31 cellular contexts compared by ENCODE assay signal in genomic region chr5:180251141-180251540, GRCh38. TPM values are rescaled to one million over a fixed set of nuclear protein-coding genes. Genes with fewer than 3 reads are reported as not detected.
"Had no signal": no experiment of that assay in that cellular context is flagged by ENCODE, and none has a peak within 500 bp of the region (broad histone marks: within the 10 kb centered on the region; RNA-seq: fewer than 3 reads in every experiment).

No MANE protein-coding gene starts in this region.

- H3K27ac Mint-ChIP-seq: activated B cell treated with CpG ODN at 0.5 μM for 24 hours; activated CD4-positive, alpha-beta T cell treated with anti-CD3 and anti-CD28 coated beads for 36 hours; activated naive CD8-positive, alpha-beta T cell treated with anti-CD3 and anti-CD28 coated beads, Interleukin-2, amount 10 ng/mL, durations not matched to agents 7 days and 5 days; activated T-cell treated with anti-CD3 and anti-CD28 coated beads, Interleukin-2, amount 50 U/mL, for 24 hours; activated T-helper 2 cell treated with anti-CD3 and anti-CD28 coated beads, Interferon-gamma antibody, Interleukin-2, Interleukin-4, amounts not matched to agents 10 μg/mL and 5 μg/mL and 100 μg/mL, durations not matched to agents 14 hours and 24 hours and 36 hours; effector memory CD8-positive, alpha-beta T cell; memory B cell; natural killer cell treated with Interleukin-12 subunit alpha and Interleukin-12 subunit beta and Interleukin-15 and Interleukin-18, amount 100 ng/mL, for 72 hours; T-helper 17 cell had no signal

- ATAC-seq: activated CD4-positive, alpha-beta T cell treated with anti-CD3 and anti-CD28 coated beads for 36 hours; body of pancreas; effector memory CD8-positive, alpha-beta T cell; gastroesophageal sphincter; natural killer cell treated with Interleukin-12 subunit alpha and Interleukin-12 subunit beta and Interleukin-15 and Interleukin-18, amount 100 ng/mL, for 72 hours; T-helper 17 cell had no signal

- H3K27ac ChIP-seq: body of pancreas, esophagus muscularis mucosa, gastroesophageal sphincter, neutrophil, parathyroid adenoma, sigmoid colon, upper lobe of left lung had no signal

- H3K4me3 ChIP-seq: body of pancreas, esophagus muscularis mucosa, gastroesophageal sphincter, sigmoid colon, smooth muscle cell, upper lobe of left lung had no signal

- H3K27me3 ChIP-seq: body of pancreas, esophagus muscularis mucosa, gastroesophageal sphincter, neutrophil, sigmoid colon, upper lobe of left lung had no signal

- H3K27me3 Mint-ChIP-seq: activated B cell treated with CpG ODN at 0.5 μM for 24 hours; activated CD4-positive, alpha-beta T cell treated with anti-CD3 and anti-CD28 coated beads for 36 hours; activated naive CD8-positive, alpha-beta T cell treated with anti-CD3 and anti-CD28 coated beads, Interleukin-2, amount 10 ng/mL, durations not matched to agents 7 days and 5 days; activated T-cell treated with anti-CD3 and anti-CD28 coated beads, Interleukin-2, amount 50 U/mL, for 24 hours; effector memory CD8-positive, alpha-beta T cell; memory B cell; natural killer cell treated with Interleukin-12 subunit alpha and Interleukin-12 subunit beta and Interleukin-15 and Interleukin-18, amount 100 ng/mL, for 72 hours; T-helper 17 cell had no signal

- H3K4me3 Mint-ChIP-seq: activated B cell treated with CpG ODN at 0.5 μM for 24 hours; activated CD4-positive, alpha-beta T cell treated with anti-CD3 and anti-CD28 coated beads for 36 hours; activated naive CD8-positive, alpha-beta T cell treated with anti-CD3 and anti-CD28 coated beads, Interleukin-2, amount 10 ng/mL, durations not matched to agents 7 days and 5 days; activated T-cell treated with anti-CD3 and anti-CD28 coated beads, Interleukin-2, amount 50 U/mL, for 24 hours; effector memory CD8-positive, alpha-beta T cell; memory B cell; natural killer cell treated with Interleukin-12 subunit alpha and Interleukin-12 subunit beta and Interleukin-15 and Interleukin-18, amount 100 ng/mL, for 72 hours; T-helper 17 cell had no signal

- H3K9ac ChIP-seq: parathyroid adenoma had no signal

- H3K4me1 Mint-ChIP-seq: activated B cell treated with CpG ODN at 0.5 μM for 24 hours; activated CD4-positive, alpha-beta T cell treated with anti-CD3 and anti-CD28 coated beads for 36 hours; activated naive CD8-positive, alpha-beta T cell treated with anti-CD3 and anti-CD28 coated beads, Interleukin-2, amount 10 ng/mL, durations not matched to agents 7 days and 5 days; memory B cell; T-helper 17 cell had no signal

- DNase-seq: activated B cell treated with CpG ODN at 0.5 μM for 24 hours; activated CD4-positive, alpha-beta T cell treated with anti-CD3 and anti-CD28 coated beads for 36 hours; activated CD4-positive, alpha-beta T cell treated with anti-CD3 and anti-CD28 coated beads, Interleukin-2, amount 50 U/mL, for 4 hours; activated CD8-positive, alpha-beta memory T cell treated with anti-CD3 and anti-CD28 coated beads for 24 hours; activated CD8-positive, alpha-beta memory T cell treated with anti-CD3 and anti-CD28 coated beads, Interleukin-2, amount 50 U/mL, for 4 hours; activated naive CD4-positive, alpha-beta T cell; activated naive CD8-positive, alpha-beta T cell treated with anti-CD3 and anti-CD28 coated beads, Interleukin-2, amount 10 ng/mL, durations not matched to agents 7 days and 5 days; activated T-cell treated with anti-CD3 and anti-CD28 coated beads, Interleukin-2, amount 50 U/mL, for 24 hours; body of pancreas; effector memory CD8-positive, alpha-beta T cell; head of caudate nucleus; hypothalamus; left cardiac atrium; sigmoid colon; stimulated activated CD4-positive, alpha-beta T cell treated with anti-CD3 and anti-CD28 coated beads, Interleukin-2, amount 100 ng/mL, for 48 hours; stimulated activated CD8-positive, alpha-beta memory T cell treated with anti-CD3 and anti-CD28 coated beads, Interleukin-4, amount 100 ng/mL, for 48 hours; stimulated activated naive CD4-positive, alpha-beta T cell; SW 1271; T-helper 17 cell; upper lobe of left lung had no signal

- FAIRE-seq: colon, islet of Langerhans had no signal

- H3K4me1 ChIP-seq: body of pancreas, esophagus muscularis mucosa, gastroesophageal sphincter, parathyroid adenoma, sigmoid colon, upper lobe of left lung had no signal

RNA-seq across cellular contexts. Expression of gene RASGEF1C, which starts 42.1 kb away (rescaled TPM):
- total RNA-seq: activated B cell treated with CpG ODN at 0.5 μM for 24 hours; activated CD4-positive, alpha-beta T cell treated with anti-CD3 and anti-CD28 coated beads for 36 hours; activated naive CD8-positive, alpha-beta T cell treated with anti-CD3 and anti-CD28 coated beads, Interleukin-2, amount 10 ng/mL, durations not matched to agents 7 days and 5 days; activated T-helper 2 cell treated with anti-CD3 and anti-CD28 coated beads, Interferon-gamma antibody, Interleukin-2, Interleukin-4, amounts not matched to agents 10 μg/mL and 5 μg/mL and 100 μg/mL, durations not matched to agents 14 hours and 24 hours and 36 hours; body of pancreas; dermis microvascular lymphatic vessel endothelial cell; natural killer cell treated with Interleukin-12 subunit alpha and Interleukin-12 subunit beta and Interleukin-15 and Interleukin-18, amount 100 ng/mL, for 72 hours; smooth muscle cell; T-helper 17 cell; upper lobe of left lung had no signal
